8 cellular contexts compared by ENCODE assay signal in genomic region chr17:76265624-76266243, GRCh38. TPM values are rescaled to one million over a fixed set of nuclear protein-coding genes. Genes with fewer than 3 reads are reported as not detected.
DNase-seq lines count a peak whose midpoint lies in the region; ATAC-seq and TF ChIP-seq lines count a peak whose summit lies in the region.

No MANE protein-coding gene starts in this region.

- H3K36me3 ChIP-seq in HUES64 (ENCODE audit: insufficient read depth, low read length): no peaks in the 10 kb centered on the region
- H3K36me3 ChIP-seq in WERI-Rb-1: peaks cover 40% of the 10 kb centered on the region
- H3K36me3 ChIP-seq in stomach: peaks cover 4 to 29% (median 20%) of the 10 kb centered on the region in 4 donors

- H3K4me3 ChIP-seq in HUES64 (ENCODE audit: low read length) (peak overlapping the region; percentile 78), WERI-Rb-1 (ENCODE audit: low read depth, low read length) (peak overlapping the region; percentile 63), lower leg skin (ENCODE audit: low read depth, poor library complexity, severe bottlenecking) (peak overlapping the region; percentile 83), stomach (peak overlapping the region; percentile 71 to 95 (median 84))

- WGBS in HUES64: under 1% methylated on average over 76 of the region's 76 CpGs
- 0 to 1% methylated on average over 20 to 40 of the region's 76 CpGs for WGBS in lower leg skin, 2 donors
- 0 to 1% (median 0%) methylated on average over 17 to 76 of the region's 76 CpGs for WGBS in stomach, 5 donors

- ATAC-seq in HG02885 (IDR thresholded peaks at IDR 0.05; ENCODE audit: poor library complexity, unreplicated experiment): no peak
- ATAC-seq in GM21723 (IDR thresholded peaks at IDR 0.05; ENCODE audit: unreplicated experiment): no peak

- peak overlapping the region; percentile 60 for H3K9ac ChIP-seq in HUES64 (ENCODE audit: low read depth, low read length)

- no peak for TF ChIP-seq EP300 in stomach (IDR thresholded peaks at IDR 0.05)

- no peaks in the 10 kb centered on the region for H3K27me3 ChIP-seq in HUES64 (ENCODE audit: insufficient read depth, low read length)
- H3K27me3 ChIP-seq in WERI-Rb-1 (ENCODE audit: insufficient read depth, low read depth, severe bottlenecking): no peaks in the 10 kb centered on the region
- no peaks in the 10 kb centered on the region for H3K27me3 ChIP-seq in stomach

- TF ChIP-seq POLR2A in lower leg skin (IDR thresholded peaks at IDR 0.05) (no peak), stomach (IDR thresholded peaks at IDR 0.05) (no peak)

- TF ChIP-seq CTCF in WERI-Rb-1 (IDR thresholded peaks at IDR 0.05; ENCODE audit: low read depth, low read length): no peak
- TF ChIP-seq CTCF in lower leg skin (IDR thresholded peaks at IDR 0.05): no peak
- no peak for TF ChIP-seq CTCF in stomach (IDR thresholded peaks at IDR 0.05)

- H3K27ac ChIP-seq in HUES64 (ENCODE audit: low read depth, low read length): peak overlapping the region; percentile 21; the same call in 1 of the 2 replicates
- H3K27ac ChIP-seq in WERI-Rb-1: peak overlapping the region; percentile 89
- H3K27ac ChIP-seq in stomach: peak overlapping the region; percentile 87 to 100 (median 96)

- DNase-seq in COLO668 (lab: John Stamatoyannopoulos, UW; ENCODE audit: unreplicated experiment): peak; percentile 67
- peak; percentile 45 for DNase-seq in WERI-Rb-1
- DNase-seq in dedifferentiated amniotic fluid mesenchymal stem cell (ENCODE audit: extremely low spot score): peak; percentile 36
- peak; percentile 43 to 95 for DNase-seq in lower leg skin (ENCODE audit: low spot score in 2 of 2)
- DNase-seq in stomach: peak; percentile 76

- intact Hi-C loops in lower leg skin (cut with DNase I; ENCODE audit: low total_unique reads) (no loop called here), stomach (cut with DNase I; ENCODE audit: low total_unique reads) (no loop called here)

- H3K9me3 ChIP-seq in HUES64 (ENCODE audit: insufficient read depth, low read depth, low read length) (no peaks in the 10 kb centered on the region), WERI-Rb-1 (ENCODE audit: severe bottlenecking) (no peaks in the 10 kb centered on the region), stomach (no peaks in the 10 kb centered on the region)

- H3K4me1 ChIP-seq in HUES64 (ENCODE audit: insufficient read depth, low read length) (peaks cover 30% of the 10 kb centered on the region), stomach (peaks cover 71 to 87% (median 83%) of the 10 kb centered on the region in 4 donors)

RNA-seq across cellular contexts. Expression of gene UBALD2, which starts 0.6 kb away (rescaled TPM):
- 15.2 TPM for polyA plus RNA-seq in HUES64 (2013, experiment 1 of 2)
- polyA plus RNA-seq in HUES64 (2013, experiment 2 of 2): 22.7 TPM
- total RNA-seq in lower leg skin (10 to 100 TPM; 21.3 to 50.9 (median 28.6) TPM), stomach (10 to 100 TPM in 2 of 5 donors, 1 to 10 TPM in 3; 1.8 to 49.5 (median 9.9) TPM)
- 10 to 100 TPM; 37.2 to 48.4 (median 43.0) TPM for polyA plus RNA-seq in stomach

RNA-seq across cellular contexts. Expression of gene RNF157, which starts 25.4 kb away (rescaled TPM):
- polyA plus RNA-seq in HUES64 (2013, experiment 1 of 2): 5.7 TPM
- polyA plus RNA-seq in HUES64 (2013, experiment 2 of 2): 11.3 TPM
- total RNA-seq in lower leg skin (1 to 10 TPM in 3 of 4 donors, under 1 TPM in 1; 0.83 to 2.4 (median 1.4) TPM), stomach (10 to 100 TPM in 3 of 5 donors, 1 to 10 TPM in 2; 1.0 to 41.4 (median 11.6) TPM)
- polyA plus RNA-seq in stomach: 1 to 10 TPM in 2 of 3 donors, under 1 TPM in 1; 0.95 to 4.1 (median 3.7) TPM

RNA-seq across cellular contexts. Expression of gene QRICH2, which starts 42.3 kb away (rescaled TPM):
- 1.9 TPM for polyA plus RNA-seq in HUES64 (2013, experiment 1 of 2)
- polyA plus RNA-seq in HUES64 (2013, experiment 2 of 2): 1.3 TPM
- total RNA-seq in lower leg skin (1 to 10 TPM in 3 of 4 donors, under 1 TPM in 1; 0.88 to 3.3 (median 1.8) TPM), stomach (10 to 100 TPM in 1 of 5 donors, 1 to 10 TPM in 3, under 1 TPM in 1; 0.72 to 12.5 (median 2.3) TPM)
- polyA plus RNA-seq in stomach: 1 to 10 TPM; 3.8 to 5.6 (median 4.0) TPM

Comparison
In these comparisons a context has a peak if more than half of its experiments do, and no peak if none do; other contexts are left out.
1. H3K27ac ChIP-seq: peak in every context shown above with its lines; median percentile 96 in stomach; 89 in WERI-Rb-1; 21 in HUES64.